In the genomic region with DNA sequence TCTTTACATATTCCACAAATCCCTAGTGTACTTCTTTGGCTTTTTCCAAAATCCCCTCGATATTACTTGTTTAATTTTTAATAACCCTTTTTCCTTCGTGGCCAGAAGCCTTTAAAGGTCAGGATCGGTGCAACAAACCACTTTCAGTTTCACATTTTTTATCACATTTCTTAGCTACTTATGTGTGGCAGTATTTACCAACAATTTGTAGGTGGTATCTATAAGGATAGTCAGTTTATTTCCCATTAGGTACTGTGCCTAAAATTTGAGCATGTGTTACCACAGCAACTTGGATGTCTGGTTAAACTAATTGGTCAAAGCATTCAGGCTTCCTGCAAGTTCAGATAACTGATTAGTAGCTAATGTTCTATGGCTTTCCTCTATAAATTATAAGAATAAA, we compare ENCODE assay signal across 11 cellular contexts.
DNase-seq lines count a peak whose midpoint lies in the region; ATAC-seq and TF ChIP-seq lines count a peak whose summit lies in the region.
"Had no signal": no experiment of that assay in that cellular context is flagged by ENCODE, and none has a peak within 500 bp of the region (broad histone marks: within the 10 kb centered on the region; RNA-seq: fewer than 3 reads in every experiment).

No MANE protein-coding gene starts in this region.

- H3K36me3 ChIP-seq in esophagus squamous epithelium: no peaks in the 10 kb centered on the region
- H3K36me3 ChIP-seq in stomach: no peaks in the 10 kb centered on the region

- no peaks in the 10 kb centered on the region for H3K9me3 Mint-ChIP-seq in T-helper 1 cell treated with Interleukin-12 subunit alpha and Interleukin-12 subunit beta and Interleukin-4 antibody, amounts not matched to agents 30 μg/mL and 1 μg/mL, for 36 hours

- ATAC-seq in HG03108 (IDR thresholded peaks at IDR 0.05; ENCODE audit: unreplicated experiment): peak; percentile 51

- H3K27me3 Mint-ChIP-seq in T-helper 1 cell treated with Interleukin-12 subunit alpha and Interleukin-12 subunit beta and Interleukin-4 antibody, amounts not matched to agents 30 μg/mL and 1 μg/mL, for 36 hours (ENCODE audit: low read depth): peaks cover 3% of the 10 kb centered on the region

- H3K4me3 Mint-ChIP-seq in T-helper 1 cell treated with Interleukin-12 subunit alpha and Interleukin-12 subunit beta and Interleukin-4 antibody, amounts not matched to agents 30 μg/mL and 1 μg/mL, for 36 hours: peak overlapping the region; percentile 23

- DNase-seq in T-helper 1 cell: no peak
- no peak for DNase-seq in esophagus squamous epithelium (lab: John Stamatoyannopoulos, UW)
- no peak for DNase-seq in stomach
- no peak for DNase-seq in RKO (ENCODE audit: low spot score)
- DNase-seq in stimulated activated CD4-positive, alpha-beta T cell treated with anti-CD3 and anti-CD28 coated beads, Interleukin-2, amount 100 ng/mL, for 48 hours: no peak
- DNase-seq in activated CD4-positive, alpha-beta T cell treated with anti-CD3 and anti-CD28 coated beads for 4 hours: no peak
- DNase-seq: activated T-cell treated with anti-CD3 and anti-CD28 coated beads, Interleukin-2, amount 50 U/mL, for 48 hours; NCI-H1436 treated with DMSO at 0.1 percent for 48 hours; SK-N-SH had no signal

- H3K4me1 ChIP-seq in esophagus squamous epithelium (no peaks in the 10 kb centered on the region), stomach (peaks cover 13 to 41% (median 27%) of the 10 kb centered on the region in 4 donors)

- H3K9me3 ChIP-seq in esophagus squamous epithelium: no peaks in the 10 kb centered on the region
- no peaks in the 10 kb centered on the region for H3K9me3 ChIP-seq in stomach
- H3K9me3 ChIP-seq: SK-N-SH had no signal

- no peak for TF ChIP-seq POLR2A in esophagus squamous epithelium (IDR thresholded peaks at IDR 0.05)
- TF ChIP-seq POLR2A in stomach (IDR thresholded peaks at IDR 0.05): no peak

- H3K36me3 Mint-ChIP-seq in T-helper 1 cell treated with Interleukin-12 subunit alpha and Interleukin-12 subunit beta and Interleukin-4 antibody, amounts not matched to agents 30 μg/mL and 1 μg/mL, for 36 hours (ENCODE audit: low read depth): no peaks in the 10 kb centered on the region

- WGBS in esophagus squamous epithelium, 2 donors: 36 to 41% methylated on average over 3 of the region's 3 CpGs
- WGBS in stomach, 5 donors: 5 to 23% (median 10%) methylated on average over 3 of the region's 3 CpGs

- no peak overlapping the region for H3K27ac ChIP-seq in esophagus squamous epithelium
- peak overlapping the region in 3 of 5 donors; percentile 5 to 57 (median 24) for H3K27ac ChIP-seq in stomach

- peaks cover 2% of the 10 kb centered on the region for H3K4me1 Mint-ChIP-seq in T-helper 1 cell treated with Interleukin-12 subunit alpha and Interleukin-12 subunit beta and Interleukin-4 antibody, amounts not matched to agents 30 μg/mL and 1 μg/mL, for 36 hours (ENCODE audit: low read depth)

- TF ChIP-seq CTCF in esophagus squamous epithelium (IDR thresholded peaks at IDR 0.05): no peak
- no peak for TF ChIP-seq CTCF in stomach (IDR thresholded peaks at IDR 0.05)

- intact Hi-C loops in esophagus squamous epithelium (cut with DNase I): no loop called here
- intact Hi-C loops in stomach (cut with DNase I; ENCODE audit: low total_unique reads): no loop called here

- no peak for TF ChIP-seq EP300 in stomach (IDR thresholded peaks at IDR 0.05)

- H3K4me3 ChIP-seq in esophagus squamous epithelium: peak overlapping the region in 3 of 4 donors; percentile 11 to 46 (median 19)
- H3K4me3 ChIP-seq in stomach: peak overlapping the region; percentile 2 to 31 (median 25)

- no peaks in the 10 kb centered on the region for H3K27me3 ChIP-seq in esophagus squamous epithelium
- H3K27me3 ChIP-seq in stomach: no peaks in the 10 kb centered on the region

- no peak overlapping the region for H3K27ac Mint-ChIP-seq in T-helper 1 cell treated with Interleukin-12 subunit alpha and Interleukin-12 subunit beta and Interleukin-4 antibody, amounts not matched to agents 30 μg/mL and 1 μg/mL, for 36 hours

Comparison
In these comparisons a context has a peak if more than half of its experiments do, and no peak if none do; other contexts are left out.
1. H3K27ac ChIP-seq: peak in stomach (3 of 5); none in esophagus squamous epithelium (0 of 4).